Comparison of ENCODE assay signal across 14 cellular contexts in the genomic region with DNA sequence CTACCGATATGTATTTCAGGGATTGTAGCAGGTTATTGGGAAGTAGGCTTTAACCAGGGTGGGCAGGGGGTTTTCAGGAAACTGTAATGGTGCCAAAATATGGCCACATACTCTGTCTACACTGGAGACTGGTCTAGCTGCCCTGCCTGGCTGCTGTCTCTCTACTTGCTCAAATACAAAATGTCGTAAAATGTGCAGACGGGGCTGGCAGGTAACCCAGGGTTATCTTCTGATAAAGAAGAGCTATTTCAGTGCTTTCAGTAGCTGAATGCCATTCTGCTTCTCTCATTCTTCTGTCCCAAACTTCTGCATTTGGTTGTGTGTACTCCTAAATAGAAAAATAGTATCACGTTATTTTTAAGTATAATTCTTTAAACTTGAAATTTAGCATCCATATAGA.
DNase-seq lines count a peak whose midpoint lies in the region; ATAC-seq and TF ChIP-seq lines count a peak whose summit lies in the region.
"Had no signal": no experiment of that assay in that cellular context is flagged by ENCODE, and none has a peak within 500 bp of the region (broad histone marks: within the 10 kb centered on the region; RNA-seq: fewer than 3 reads in every experiment).

No MANE protein-coding gene starts in this region.

- no peaks in the 10 kb centered on the region for H3K36me3 ChIP-seq in left ventricle myocardium inferior
- no peaks in the 10 kb centered on the region for H3K36me3 ChIP-seq in mesendoderm (ENCODE audit: control insufficient read depth, insufficient read depth, low read length)

- H3K4ac ChIP-seq in mesendoderm (ENCODE audit: low read depth, low read length): no peak overlapping the region

- H3K9me3 Mint-ChIP-seq in progenitor cell of endocrine pancreas (ENCODE audit: low read depth): peaks cover 7% of the 10 kb centered on the region
- H3K9me3 Mint-ChIP-seq: CD8-positive, alpha-beta T cell had no signal

- H3K27me3 Mint-ChIP-seq in progenitor cell of endocrine pancreas: peaks cover 4% of the 10 kb centered on the region

- H3K56ac ChIP-seq in mesendoderm (ENCODE audit: low read length): no peak overlapping the region

- peaks cover 15% of the 10 kb centered on the region for H3K4me1 Mint-ChIP-seq in progenitor cell of endocrine pancreas (ENCODE audit: low read depth)
- H3K4me1 Mint-ChIP-seq: CD14-positive monocyte, H9 had no signal

- H2BK15ac ChIP-seq in mesendoderm (replicated peaks; ENCODE audit: low read depth): no peak overlapping the region

- H3K79me2 ChIP-seq in mesendoderm (ENCODE audit: control insufficient read depth, insufficient read depth, low read length): no peaks in the 10 kb centered on the region

- peaks cover 9% of the 10 kb centered on the region for H3K9me3 ChIP-seq in left ventricle myocardium inferior (replicated peaks)
- H3K9me3 ChIP-seq: A549 had no signal

- peak overlapping the region; percentile 66 for H3K23ac ChIP-seq in mesendoderm (ENCODE audit: low read length)

- no peak overlapping the region for H4K8ac ChIP-seq in mesendoderm (ENCODE audit: low read depth, low read length)

- intact Hi-C loops in Right ventricle myocardium superior (cut with DNase I) (no loop called here), left ventricle myocardium inferior (cut with micrococcal nuclease) (no loop called here)

- no CpG with 5 or more reads among the region's 4 CpGs for WGBS in mesendoderm (ENCODE audit: extremely low coverage, insufficient coverage, low lambda C conversion rate)

- TF ChIP-seq CTCF in left ventricle myocardium inferior (IDR thresholded peaks at IDR 0.05; ENCODE audit: borderline replicate concordance) (no peak), VCaP (conservative IDR thresholded peaks at IDR 0.05) (no peak), progenitor cell of endocrine pancreas (IDR thresholded peaks at IDR 0.05; ENCODE audit: unreplicated experiment) (no peak)

- no peak overlapping the region for H2BK120ac ChIP-seq in mesendoderm (ENCODE audit: low read depth, low read length)

- DNase-seq in Right ventricle myocardium superior: no peak
- no peak for DNase-seq in left ventricle myocardium inferior
- peak; percentile 33 for DNase-seq in HuH-7 (ENCODE audit: low spot score)
- DNase-seq in mesendoderm: no peak
- DNase-seq in globus pallidus (ENCODE audit: low spot score): no peak
- no peak for DNase-seq in progenitor cell of endocrine pancreas (ENCODE audit: low spot score, unreplicated experiment)
- DNase-seq: CD8-positive, alpha-beta T cell; COR-L47; DMS53; GOT3; H9 had no signal

- H3K4me1 ChIP-seq in left ventricle myocardium inferior (no peaks in the 10 kb centered on the region), mesendoderm (ENCODE audit: control insufficient read depth, low read depth, low read length) (no peaks in the 10 kb centered on the region)
- H3K4me1 ChIP-seq: A549 had no signal

- H3K4me3 ChIP-seq in left ventricle myocardium inferior (no peak overlapping the region), mesendoderm (ENCODE audit: low read length) (no peak overlapping the region)
- H3K4me3 ChIP-seq: A549 had no signal

- H2AK5ac ChIP-seq in mesendoderm (ENCODE audit: low read length): no peak overlapping the region

- no peak overlapping the region for H3K27ac Mint-ChIP-seq in progenitor cell of endocrine pancreas
- H3K27ac Mint-ChIP-seq: CD8-positive, alpha-beta T cell; H9 had no signal

- H3K18ac ChIP-seq in mesendoderm (ENCODE audit: low read length): no peak overlapping the region

- H3K27ac ChIP-seq in left ventricle myocardium inferior (replicated peaks): no peak overlapping the region
- peak overlapping the region; percentile 78 for H3K27ac ChIP-seq in VCaP
- no peak overlapping the region for H3K27ac ChIP-seq in mesendoderm (ENCODE audit: low read depth, low read length)
- H3K27ac ChIP-seq: A549 had no signal

- H3K36me3 Mint-ChIP-seq in progenitor cell of endocrine pancreas (ENCODE audit: insufficient read depth): no peaks in the 10 kb centered on the region
- H3K36me3 Mint-ChIP-seq: CD14-positive monocyte; CD8-positive, alpha-beta T cell had no signal

- ATAC-seq in Right ventricle myocardium superior (ENCODE audit: poor library complexity): peak; percentile 56
- ATAC-seq: A549; CD8-positive, alpha-beta T cell had no signal

- H3K4me3 Mint-ChIP-seq in progenitor cell of endocrine pancreas (ENCODE audit: low read depth): no peak overlapping the region
- H3K4me3 Mint-ChIP-seq: CD14-positive monocyte; CD8-positive, alpha-beta T cell; H9 had no signal

- no peak overlapping the region for H3K9ac ChIP-seq in mesendoderm (ENCODE audit: low read length)

- no peak overlapping the region for H4K5ac ChIP-seq in mesendoderm (ENCODE audit: low read length)

- H3K4me2 ChIP-seq in mesendoderm (ENCODE audit: low read length): no peak overlapping the region
- H3K4me2 ChIP-seq: A549 had no signal

- H2BK5ac ChIP-seq in mesendoderm (ENCODE audit: low read length): no peak overlapping the region

- no peaks in the 10 kb centered on the region for H3K79me1 ChIP-seq in mesendoderm (ENCODE audit: low read length)

- H3K27me3 ChIP-seq in left ventricle myocardium inferior (ENCODE audit: low read depth) (no peaks in the 10 kb centered on the region), mesendoderm (ENCODE audit: insufficient read depth, low read length, poor library complexity) (peaks cover 2% of the 10 kb centered on the region)
